24 cellular contexts compared by ENCODE assay signal in the genomic region with DNA sequence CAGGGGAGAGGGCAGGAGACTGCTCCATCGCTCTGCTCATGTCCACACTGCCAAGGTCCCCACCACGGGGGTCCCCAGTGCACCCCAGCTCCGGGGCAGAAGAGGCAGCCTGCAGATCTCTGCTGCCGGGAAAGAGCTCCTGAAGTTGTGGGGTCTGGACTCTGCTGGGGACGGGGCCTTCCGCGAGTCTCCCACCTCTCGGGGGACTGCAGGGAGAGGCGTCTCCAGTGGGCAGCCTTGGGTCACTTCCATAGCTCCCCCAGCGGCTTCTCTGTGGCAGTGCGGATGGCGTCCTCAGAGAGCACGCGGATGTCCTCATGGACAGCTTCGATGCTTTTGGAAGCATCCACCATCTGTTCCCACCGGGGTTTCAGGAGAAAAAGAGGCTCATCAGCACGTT. TPM values are rescaled to one million over a fixed set of nuclear protein-coding genes. Genes with fewer than 3 reads are reported as not detected.
DNase-seq lines count a peak whose midpoint lies in the region; ATAC-seq and TF ChIP-seq lines count a peak whose summit lies in the region.
"Had no signal": no experiment of that assay in that cellular context is flagged by ENCODE, and none has a peak within 500 bp of the region (broad histone marks: within the 10 kb centered on the region; RNA-seq: fewer than 3 reads in every experiment).

No MANE protein-coding gene starts in this region.

- TF ChIP-seq CTCF in WTC11 (IDR thresholded peaks at IDR 0.05) (no peak), fibroblast of mammary gland (conservative IDR thresholded peaks at IDR 0.05; ENCODE audit: control insufficient read depth, insufficient read depth, low read depth, low read length) (peak; percentile 16)

- DNase-seq in DMS 273 (lab: John Stamatoyannopoulos, UW; ENCODE audit: unreplicated experiment) (peak; percentile 40), DMS 273 treated with DMSO at 0.1 percent for 48 hours (lab: John Stamatoyannopoulos, UW) (no peak), WTC11 (ENCODE audit: low spot score) (no peak), fibroblast of mammary gland (ENCODE audit: low read depth) (no peak), HuH-7 (ENCODE audit: low spot score) (no peak), epidermal melanocyte (ENCODE audit: insufficient read length, low spot score) (no peak)
- DNase-seq: activated CD4-positive, alpha-beta memory T cell treated with anti-CD3 and anti-CD28 coated beads for 36 hours; activated CD8-positive, alpha-beta memory T cell treated with anti-CD3 and anti-CD28 coated beads, Interleukin-2, amount 50 U/mL, for 48 hours; activated naive CD8-positive, alpha-beta T cell treated with anti-CD3 and anti-CD28 coated beads for 36 hours; CD4-positive, alpha-beta T cell; KBM-7; MM.1S; NCI-H1417 treated with DMSO at 0.1 percent for 48 hours; NCI-H510A; SHP77 treated with DMSO at 0.1 percent for 48 hours; stomach; SW 1271; T1000; trophoblast cell had no signal

- H3K27me3 Mint-ChIP-seq in WTC11 (ENCODE audit: low read depth), result no peaks in the 10 kb centered on the region
- H3K27me3 Mint-ChIP-seq: activated CD4-positive, alpha-beta memory T cell treated with anti-CD3 and anti-CD28 coated beads for 36 hours; activated naive CD8-positive, alpha-beta T cell treated with anti-CD3 and anti-CD28 coated beads for 36 hours; CD4-positive, alpha-beta T cell; central memory CD8-positive, alpha-beta T cell; progenitor cell of endocrine pancreas had no signal

- POLR2A ChIA-PET in WTC11 (lab: Charles Lee), result no interaction called here

- ATAC-seq in WTC11, result 0 out of 2 replicates have a peak, but pooled peaks have one; percentile 10
- ATAC-seq: left lobe of liver had no signal

- CTCF ChIA-PET in WTC11 (lab: Charles Lee), result interaction anchor here (0.7 to 2.2 kb wide), 5 partner anchors 11 to 203 kb away, joined by 3 to 6 read pairs (median 3); a partner anchor contains a TSS

- H3K36me3 Mint-ChIP-seq in WTC11, result peaks cover 39% of the 10 kb centered on the region

- H3K4me3 ChIP-seq in fibroblast of mammary gland (ENCODE audit: control insufficient read depth, low read depth, low read length), result no peak overlapping the region
- H3K4me3 ChIP-seq: ascending aorta, hepatocyte, stomach had no signal

- H3K9me3 Mint-ChIP-seq in WTC11, result no peaks in the 10 kb centered on the region
- H3K9me3 Mint-ChIP-seq: activated CD4-positive, alpha-beta memory T cell treated with anti-CD3 and anti-CD28 coated beads for 36 hours; activated naive CD8-positive, alpha-beta T cell treated with anti-CD3 and anti-CD28 coated beads for 36 hours; CD4-positive, alpha-beta T cell; central memory CD8-positive, alpha-beta T cell had no signal

- no peak overlapping the region for H3K4me3 Mint-ChIP-seq in WTC11
- H3K4me3 Mint-ChIP-seq: activated CD4-positive, alpha-beta memory T cell treated with anti-CD3 and anti-CD28 coated beads for 36 hours; activated naive CD8-positive, alpha-beta T cell treated with anti-CD3 and anti-CD28 coated beads for 36 hours; CD4-positive, alpha-beta T cell; central memory CD8-positive, alpha-beta T cell had no signal

- H3K27ac Mint-ChIP-seq in WTC11, result no peak overlapping the region
- H3K27ac Mint-ChIP-seq: activated CD4-positive, alpha-beta memory T cell treated with anti-CD3 and anti-CD28 coated beads for 36 hours; activated naive CD8-positive, alpha-beta T cell treated with anti-CD3 and anti-CD28 coated beads for 36 hours; CD4-positive, alpha-beta T cell had no signal

- peaks cover 2% of the 10 kb centered on the region; the same call in 1 of the 2 replicates for H3K4me1 Mint-ChIP-seq in WTC11
- H3K4me1 Mint-ChIP-seq: central memory CD8-positive, alpha-beta T cell had no signal

TF ChIP-seq in WTC11, 78 proteins besides CTCF, POLR2A, EP300 and RAD21:
- TF ChIP-seq ZNF416 (CRISPR knock-in tag; IDR thresholded peaks at IDR 0.05) (no peak), FOXJ3 (CRISPR knock-in tag; IDR thresholded peaks at IDR 0.05; ENCODE audit: borderline replicate concordance) (no peak)
- TF ChIP-seq, protein P1, sequence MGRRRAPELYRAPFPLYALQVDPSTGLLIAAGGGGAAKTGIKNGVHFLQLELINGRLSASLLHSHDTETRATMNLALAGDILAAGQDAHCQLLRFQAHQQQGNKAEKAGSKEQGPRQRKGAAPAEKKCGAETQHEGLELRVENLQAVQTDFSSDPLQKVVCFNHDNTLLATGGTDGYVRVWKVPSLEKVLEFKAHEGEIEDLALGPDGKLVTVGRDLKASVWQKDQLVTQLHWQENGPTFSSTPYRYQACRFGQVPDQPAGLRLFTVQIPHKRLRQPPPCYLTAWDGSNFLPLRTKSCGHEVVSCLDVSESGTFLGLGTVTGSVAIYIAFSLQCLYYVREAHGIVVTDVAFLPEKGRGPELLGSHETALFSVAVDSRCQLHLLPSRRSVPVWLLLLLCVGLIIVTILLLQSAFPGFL (CRISPR knock-in tag; IDR thresholded peaks at IDR 0.05; ENCODE audit: borderline replicate concordance), result no peak

RNA-seq across cellular contexts. Expression of a gene that starts 10.7 kb away (rescaled TPM):
- total RNA-seq in WTC11 (2021), result 79.9 to 88.1 TPM (median 87.7 TPM) in 3 replicates

RNA-seq across cellular contexts. Expression of a gene that starts 26.0 kb away (rescaled TPM):
- 43.1 to 47.4 TPM (median 45.3 TPM) in 3 replicates for total RNA-seq in WTC11 (2021)

RNA-seq across cellular contexts. Expression of a gene that starts 38.4 kb away (rescaled TPM):
- 113 to 133 TPM (median 127 TPM) in 3 replicates for total RNA-seq in WTC11 (2021)

RNA-seq across cellular contexts. Expression of a gene that starts 38.9 kb away (rescaled TPM):
- 72.6 to 88.6 TPM (median 78.0 TPM) in 3 replicates for total RNA-seq in WTC11 (2021)

RNA-seq across cellular contexts. Expression of a gene that starts 58.5 kb away (rescaled TPM):
- 22.7 to 28.1 TPM (median 26.8 TPM) in 3 replicates for total RNA-seq in WTC11 (2021)
